Comparison of ENCODE assay signal across 8 cellular contexts in the genomic region with DNA sequence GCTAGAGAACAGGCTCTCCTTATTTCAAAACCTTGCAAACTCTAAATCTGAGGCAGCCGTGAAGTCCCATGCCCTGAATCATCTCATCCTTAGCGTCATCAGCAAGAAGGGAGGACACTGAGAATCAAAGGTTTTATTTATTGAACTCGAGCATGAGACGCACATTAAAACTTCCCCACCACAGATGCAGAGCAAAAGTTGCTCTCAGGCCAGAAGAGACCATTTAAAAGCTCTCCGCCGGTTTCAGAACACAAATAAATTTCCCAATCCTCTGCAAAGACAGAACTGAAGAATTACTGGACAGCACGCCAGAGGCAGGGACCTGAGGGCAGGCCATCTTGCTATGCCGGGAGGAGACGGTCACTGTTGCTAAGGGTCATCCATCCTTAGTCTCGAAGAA. TPM values are rescaled to one million over a fixed set of nuclear protein-coding genes. Genes with fewer than 3 reads are reported as not detected.
DNase-seq lines count a peak whose midpoint lies in the region; ATAC-seq, FAIRE-seq and TF ChIP-seq lines count a peak whose summit lies in the region.

No MANE protein-coding gene starts in this region.

- H3K4me1 Mint-ChIP-seq in MCF 10A (ENCODE audit: insufficient read depth, unreplicated experiment) = peaks cover 19% of the 10 kb centered on the region

- H2BK12ac ChIP-seq in mesenchymal stem cell (ENCODE audit: low read length in 2 of 2) = no peak overlapping the region

- peaks cover 44% of the 10 kb centered on the region for H3K36me3 Mint-ChIP-seq in MCF 10A (ENCODE audit: insufficient read depth, unreplicated experiment)

- H3K23ac ChIP-seq in mesenchymal stem cell (ENCODE audit: low read length in 2 of 2) = no peak overlapping the region

- ATAC-seq in A549 (no peak), HG03432 (IDR thresholded peaks at IDR 0.05; ENCODE audit: unreplicated experiment) (no peak)

- no peak for TF ChIP-seq POLR2A in A549 (IDR thresholded peaks at IDR 0.05; ENCODE audit: low read length)

- H3K4me1 ChIP-seq in A549 (peaks cover 24% of the 10 kb centered on the region), mesenchymal stem cell (ENCODE audit: control insufficient read depth, insufficient read depth, low read depth, low read length) (peaks cover 5% of the 10 kb centered on the region)

- peak overlapping the region; percentile 72 for H3K4me3 ChIP-seq in A549
- H3K4me3 ChIP-seq in mesenchymal stem cell (ENCODE audit: insufficient read depth in 1 of 2, low read depth in 1 of 2, low read length in 2 of 2) = peak overlapping the region; percentile 34 to 85

- H2BK120ac ChIP-seq in mesenchymal stem cell (ENCODE audit: low read depth, low read length) = no peak overlapping the region

- H2AK5ac ChIP-seq in mesenchymal stem cell (ENCODE audit: low read length, severe bottlenecking) = no peak overlapping the region

- WGBS in A549 (ENCODE audit: missing lambda C conversion rate) = 39% methylated on average over 10 of the region's 10 CpGs
- 31% methylated on average over 9 of the region's 10 CpGs for WGBS in mesenchymal stem cell

- no peak overlapping the region for H4K8ac ChIP-seq in mesenchymal stem cell (ENCODE audit: low read length)

- no peak overlapping the region for H2BK5ac ChIP-seq in mesenchymal stem cell (ENCODE audit: low read depth, low read length, poor library complexity, severe bottlenecking)

- DNase-seq in A549 (ENCODE audit: low read depth in 1 of 2, low spot score in 1 of 2) = no peak
- peak; percentile 33 for DNase-seq in HS-5 (ENCODE audit: low read depth)
- DNase-seq in MCF 10A (ENCODE audit: unreplicated experiment) = peak; percentile 22
- DNase-seq in mesenchymal stem cell = peak; percentile 71
- DNase-seq in stimulated activated CD4-positive, alpha-beta T cell treated with anti-CD3 and anti-CD28 coated beads, Interleukin-12 subunit alpha, Interleukin-12 subunit beta, amount 100 ng/mL, for 4 hours = no peak
- no peak for DNase-seq in stimulated activated CD4-positive, alpha-beta T cell treated with anti-CD3 and anti-CD28 coated beads, Interleukin-1b, Interleukin-23, amount 100 ng/mL, for 48 hours
- DNase-seq in DMS53 treated with DMSO at 0.1 percent for 48 hours (lab: John Stamatoyannopoulos, UW; ENCODE audit: unreplicated experiment) = no peak

- H3K27me3 Mint-ChIP-seq in MCF 10A (ENCODE audit: insufficient read depth, unreplicated experiment) = no peaks in the 10 kb centered on the region

- H3K4me3 Mint-ChIP-seq in MCF 10A (ENCODE audit: unreplicated experiment) = peak overlapping the region; percentile 81

- H3K36me3 ChIP-seq in mesenchymal stem cell (ENCODE audit: control insufficient read depth in 1 of 2, insufficient read depth in 2 of 2, low read depth in 1 of 2, low read length in 2 of 2) = peaks cover 7 to 41% of the 10 kb centered on the region in 2 experiments

- intact Hi-C loops in MCF 10A (cut with micrococcal nuclease) = loop anchor here (5.0 kb wide), 1 partner anchor 143 kb away; the partner anchor contains the start of gene SAP130

- H3K14ac ChIP-seq in mesenchymal stem cell (ENCODE audit: low read length in 2 of 2) = no peak overlapping the region

- peak overlapping the region in 1 of 2 experiments; percentile 29 for H3K18ac ChIP-seq in mesenchymal stem cell (ENCODE audit: low read depth in 1 of 2, low read length in 2 of 2)

- H3K27ac ChIP-seq in A549 = peak overlapping the region; percentile 81 to 95
- no peak overlapping the region for H3K27ac ChIP-seq in mesenchymal stem cell (ENCODE audit: low read length, poor library complexity, severe bottlenecking)

- H4K91ac ChIP-seq in mesenchymal stem cell (ENCODE audit: low read length) = no peak overlapping the region

- H3K27me3 ChIP-seq in mesenchymal stem cell (ENCODE audit: control insufficient read depth in 1 of 2, insufficient read depth in 1 of 2, low read length in 2 of 2) = no peaks in the 10 kb centered on the region

- H3K9me3 ChIP-seq in A549 (no peaks in the 10 kb centered on the region), mesenchymal stem cell (ENCODE audit: control insufficient read depth, low read length) (no peaks in the 10 kb centered on the region)

- no peak overlapping the region for H3K4ac ChIP-seq in mesenchymal stem cell (ENCODE audit: low read depth in 1 of 2, low read length in 2 of 2)

- H3K9me3 Mint-ChIP-seq in MCF 10A (ENCODE audit: unreplicated experiment) = no peaks in the 10 kb centered on the region

- H3K27ac Mint-ChIP-seq in MCF 10A (ENCODE audit: low read depth, unreplicated experiment) = peak overlapping the region; percentile 84

- H3K4me2 ChIP-seq in A549 (peak overlapping the region; percentile 97), mesenchymal stem cell (ENCODE audit: low read length, poor library complexity, severe bottlenecking) (peak overlapping the region; percentile 94)

- POLR2A ChIA-PET in A549 (lab: Yijun Ruan, JAX) = no interaction called here
- POLR2A ChIA-PET in MCF 10A (lab: Yijun Ruan, JAX) = interaction anchor here (0.6 to 3.2 kb wide), 9 partner anchors 22 to 358 kb away, joined by 3 to 25 read pairs (median 4); partner anchors contain the start of genes IWS1, UGGT1 and WDR33

- no peak overlapping the region for H2BK15ac ChIP-seq in mesenchymal stem cell (ENCODE audit: low read depth, poor library complexity, severe bottlenecking)

- no peak overlapping the region for H2AFZ ChIP-seq in mesenchymal stem cell (ENCODE audit: low read depth, low read length)

- FAIRE-seq in A549 (lab: Jason Lieb, UNC) = no peak

- TF ChIP-seq RAD21 in A549 (conservative IDR thresholded peaks at IDR 0.05 in 1 of 2, IDR thresholded peaks at IDR 0.05 in 1 of 2) = no peak

- CTCF ChIA-PET in A549 (lab: Yijun Ruan, JAX) (interaction anchor here (0.6 to 0.8 kb wide), 2 partner anchors 35 to 41 kb away, joined by 3 read pairs; no protein-coding TSS in a partner anchor), MCF 10A (lab: Yijun Ruan, JAX) (interaction anchor here (0.6 to 1.6 kb wide), 4 partner anchors 9 to 86 kb away, joined by 3 to 8 read pairs (median 4); no protein-coding TSS in a partner anchor)

- no peak for TF ChIP-seq EP300 in A549 (IDR thresholded peaks at IDR 0.05)

- peak overlapping the region; percentile 91 for H3K9ac ChIP-seq in mesenchymal stem cell (ENCODE audit: low read length)

- no TSS peak for BruUV-seq in MCF 10A (replicated peaks; lab: Mats Ljungman, UMichigan)

- peaks cover 9% of the 10 kb centered on the region for H3K79me1 ChIP-seq in mesenchymal stem cell (replicated peaks; ENCODE audit: low read length, poor library complexity, severe bottlenecking)

- no peak for TF ChIP-seq CTCF in A549 (IDR thresholded peaks at IDR 0.05)
- TF ChIP-seq CTCF in MCF 10A (IDR thresholded peaks at IDR 0.05; ENCODE audit: unreplicated experiment) = no peak

TF ChIP-seq in A549, 52 proteins besides CTCF, POLR2A, EP300 and RAD21:
- TF ChIP-seq FOSB (CRISPR knock-in tag; IDR thresholded peaks at IDR 0.05) (no peak), TFCP2L1 (CRISPR knock-in tag; IDR thresholded peaks at IDR 0.05) (no peak), ESRRA (IDR thresholded peaks at IDR 0.05; ENCODE audit: borderline replicate concordance, low read length) (no peak)

RNA-seq across cellular contexts. Expression of gene AMMECR1L, which starts 1.3 kb away (rescaled TPM):
- polyA plus RNA-seq in A549 (2011; rRNA removed) = 23.0 and 23.6 TPM in 2 replicates
- polyA plus RNA-seq in A549 (2012; cell fraction: cytosol; rRNA removed) = 10.5 and 11.2 TPM in 2 replicates
- 11.7 and 20.3 TPM in 2 replicates for polyA plus RNA-seq in A549 (2012; cell fraction: nucleus; rRNA removed)
- polyA plus RNA-seq in A549 (2017; fragmentation: RNase III; extraction: RNeasy Plus Mini Kit Qiagen cat#74134 plus additional on column Dnase treatment) = 15.5 to 15.9 TPM (median 15.6 TPM) in 3 replicates
- 23.3 and 25.2 TPM in 2 replicates for polyA minus RNA-seq in A549 (2011; rRNA and poly(A)+ RNA removed)
- 31.1 and 32.6 TPM in 2 replicates for total RNA-seq in MCF 10A (2022)
- 10.9 TPM for polyA plus RNA-seq in mesenchymal stem cell (2013, experiment 1 of 2)
- polyA plus RNA-seq in mesenchymal stem cell (2013, experiment 2 of 2) = 10.8 TPM

RNA-seq across cellular contexts. Expression of gene POLR2D, which starts 26.5 kb away (rescaled TPM):
- polyA plus RNA-seq in A549 (2011; rRNA removed) (27.0 and 33.9 TPM in 2 replicates), A549 (2017; fragmentation: RNase III; extraction: RNeasy Plus Mini Kit Qiagen cat#74134 plus additional on column Dnase treatment) (33.8 to 39.5 TPM (median 35.7 TPM) in 3 replicates)
- polyA plus RNA-seq in A549 (2012; cell fraction: cytosol; rRNA removed) = 18.6 and 24.6 TPM in 2 replicates
- polyA plus RNA-seq in A549 (2012; cell fraction: nucleus; rRNA removed) = 5.7 and 11.5 TPM in 2 replicates
- 24.3 and 25.3 TPM in 2 replicates for polyA minus RNA-seq in A549 (2011; rRNA and poly(A)+ RNA removed)
- 31.0 and 34.3 TPM in 2 replicates for total RNA-seq in MCF 10A (2022)
- polyA plus RNA-seq in mesenchymal stem cell (2013, experiment 1 of 2) = 16.6 TPM
- polyA plus RNA-seq in mesenchymal stem cell (2013, experiment 2 of 2) = 17.1 TPM

Comparison
In these comparisons a context has a peak if more than half of its experiments do, and no peak if none do; other contexts are left out.
1. DNase-seq: peak in HS-5 (single experiment), MCF 10A (single experiment) and mesenchymal stem cell (single experiment); none in A549 (0 of 2), stimulated activated CD4-positive, alpha-beta T cell treated with anti-CD3 and anti-CD28 coated beads, Interleukin-12 subunit alpha, Interleukin-12 subunit beta, amount 100 ng/mL, for 4 hours (single experiment), stimulated activated CD4-positive, alpha-beta T cell treated with anti-CD3 and anti-CD28 coated beads, Interleukin-1b, Interleukin-23, amount 100 ng/mL, for 48 hours (single experiment) and DMS53 treated with DMSO at 0.1 percent for 48 hours (single experiment).